ENCODE assay signal across 9 cellular contexts in the genomic region with DNA sequence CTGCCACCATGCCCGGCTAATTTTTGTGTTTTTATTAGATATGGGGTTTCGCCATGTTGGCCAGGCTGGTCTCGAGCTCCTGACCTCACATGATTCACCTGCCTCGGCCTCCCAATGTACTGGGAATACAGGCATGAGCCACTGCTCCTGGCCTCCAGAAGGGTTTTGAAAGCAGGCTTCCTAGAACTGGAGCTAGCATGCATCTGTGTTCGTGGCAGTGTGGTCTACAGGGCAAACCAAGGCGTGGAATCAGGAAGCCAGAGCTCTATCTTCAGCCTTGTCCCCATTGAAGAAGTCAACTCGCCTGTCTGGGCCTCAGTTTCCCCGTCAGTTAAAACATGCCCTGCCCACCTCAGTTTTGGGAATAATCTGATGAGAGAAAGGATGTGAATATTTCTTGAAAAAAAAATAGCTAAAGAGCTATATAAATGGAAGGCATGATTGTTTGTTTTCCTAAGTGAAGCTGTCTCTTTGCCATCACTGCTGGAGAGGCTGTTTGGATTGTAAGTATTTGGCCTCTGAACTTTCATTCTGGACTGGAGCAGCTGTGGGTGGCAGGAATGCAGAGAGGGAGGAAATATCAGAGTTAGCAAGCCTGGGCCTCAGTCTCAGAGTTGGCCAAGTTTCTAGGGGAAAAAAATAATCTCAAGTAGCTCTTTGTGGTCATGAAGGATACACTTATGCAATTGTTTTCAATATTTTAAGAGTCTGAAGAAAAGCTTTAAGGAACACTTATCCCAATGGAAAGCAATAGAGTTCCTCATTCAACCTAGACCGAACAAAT. TPM values are rescaled to one million over a fixed set of nuclear protein-coding genes. Genes with fewer than 3 reads are reported as not detected.
DNase-seq lines count a peak whose midpoint lies in the region; ATAC-seq and TF ChIP-seq lines count a peak whose summit lies in the region.
"Had no signal": no experiment of that assay in that cellular context is flagged by ENCODE, and none has a peak within 500 bp of the region (broad histone marks: within the 10 kb centered on the region; RNA-seq: fewer than 3 reads in every experiment).

No MANE protein-coding gene starts in this region.

- no peak overlapping the region for H3K4me3 ChIP-seq in thyroid gland (replicated peaks in 1 of 3)
- no peak overlapping the region for H3K4me3 ChIP-seq in dorsolateral prefrontal cortex

- 71 to 72% methylated on average over 9 of the region's 9 CpGs for whole genome bisulfite sequencing in thyroid gland, 2 donors

- DNase-seq in HT1080 (ENCODE audit: low read depth) = peak; percentile 91
- no peak for DNase-seq in caudate nucleus (lab: John Stamatoyannopoulos, UW)
- peak; percentile 68 for DNase-seq in left kidney (ENCODE audit: low read depth, low spot score)
- DNase-seq in thyroid gland = peak; percentile 69 to 71
- DNase-seq in NCI-H187 (lab: John Stamatoyannopoulos, UW) = no peak
- DNase-seq in activated CD8-positive, alpha-beta memory T cell treated with anti-CD3 and anti-CD28 coated beads, Interleukin-2, amount 50 U/mL, for 4 hours = no peak
- no peak for DNase-seq in dorsolateral prefrontal cortex
- DNase-seq: NCI-H524 had no signal

- H3K27me3 ChIP-seq in thyroid gland (no peaks in the 10 kb centered on the region), dorsolateral prefrontal cortex (no peaks in the 10 kb centered on the region)

- H3K27ac ChIP-seq in caudate nucleus (ENCODE audit: low read depth, low read length) (peak overlapping the region; percentile 44), thyroid gland (peak overlapping the region; percentile 83 to 95 (median 94)), dorsolateral prefrontal cortex (peak overlapping the region in 14 of 59 donors; percentile 6 to 77 (median 34))

- ATAC-seq in HG02938 (IDR thresholded peaks at IDR 0.05; ENCODE audit: unreplicated experiment) = no peak

- TF ChIP-seq CTCF in thyroid gland (IDR thresholded peaks at IDR 0.05) (no peak), dorsolateral prefrontal cortex (IDR thresholded peaks at IDR 0.05 in 54 of 56, conservative IDR thresholded peaks at IDR 0.05 in 2 of 56; ENCODE audit: low read depth in 1 of 56, partially characterized antibody in 56 of 56) (no peak)

- TF ChIP-seq POLR2A in thyroid gland (IDR thresholded peaks at IDR 0.05) = no peak

- H3K36me3 ChIP-seq in thyroid gland = no peaks in the 10 kb centered on the region

- no peaks in the 10 kb centered on the region for H3K9me3 ChIP-seq in thyroid gland

- intact Hi-C loops in thyroid gland (cut with DNase I) = no loop called here
- intact Hi-C loops in dorsolateral prefrontal cortex (cut with DNase I) = no loop called here

- H3K4me1 ChIP-seq in thyroid gland = peaks cover 28 to 50% of the 10 kb centered on the region in 2 donors

RNA-seq across cellular contexts. Expression of a gene that starts 36.5 kb away (rescaled TPM):
- total RNA-seq in HT1080 (2014; rRNA removed; shearing (Covaris generic)) = 38.9 and 56.1 TPM in 2 replicates
- polyA plus RNA-seq in HT1080 (2015; cell fraction: cytosol; rRNA removed) = 30.4 and 40.3 TPM in 2 replicates
- polyA plus RNA-seq in HT1080 (2015; cell fraction: nucleus; rRNA removed) = 211 and 226 TPM in 2 replicates
- total RNA-seq in thyroid gland (100 to 1,000 TPM in 1 of 4 donors, 10 to 100 TPM in 3; 63.9 to 119 (median 92.4) TPM), dorsolateral prefrontal cortex (10 to 100 TPM in 115 of 120 experiments, 1 to 10 TPM in 5; 5.4 to 65.1 (median 20.5) TPM)

RNA-seq across cellular contexts. Expression of a gene that starts 54.1 kb away (rescaled TPM):
- total RNA-seq in HT1080 (2014; rRNA removed; shearing (Covaris generic)) = 75.6 and 87.1 TPM in 2 replicates
- polyA plus RNA-seq in HT1080 (2015; cell fraction: cytosol; rRNA removed) = 77.4 and 88.4 TPM in 2 replicates
- 28.8 and 48.3 TPM in 2 replicates for polyA plus RNA-seq in HT1080 (2015; cell fraction: nucleus; rRNA removed)
- total RNA-seq in thyroid gland (100 to 1,000 TPM in 2 of 4 donors, 10 to 100 TPM in 2; 70.8 to 123 (median 92.9) TPM), dorsolateral prefrontal cortex (100 to 1,000 TPM in 29 of 120 experiments, 10 to 100 TPM in 91; 31.8 to 211 (median 79.7) TPM)

Comparison
In these comparisons a context has a peak if more than half of its experiments do, and no peak if none do; other contexts are left out.
1. DNase-seq: peak in HT1080 (single experiment), left kidney (single experiment) and thyroid gland (2 of 2); none in caudate nucleus (0 of 61), NCI-H187 (0 of 2), activated CD8-positive, alpha-beta memory T cell treated with anti-CD3 and anti-CD28 coated beads, Interleukin-2, amount 50 U/mL, for 4 hours (single experiment) and dorsolateral prefrontal cortex (0 of 10).